Comparison of ENCODE assay signal across 8 cellular contexts in the genomic region with DNA sequence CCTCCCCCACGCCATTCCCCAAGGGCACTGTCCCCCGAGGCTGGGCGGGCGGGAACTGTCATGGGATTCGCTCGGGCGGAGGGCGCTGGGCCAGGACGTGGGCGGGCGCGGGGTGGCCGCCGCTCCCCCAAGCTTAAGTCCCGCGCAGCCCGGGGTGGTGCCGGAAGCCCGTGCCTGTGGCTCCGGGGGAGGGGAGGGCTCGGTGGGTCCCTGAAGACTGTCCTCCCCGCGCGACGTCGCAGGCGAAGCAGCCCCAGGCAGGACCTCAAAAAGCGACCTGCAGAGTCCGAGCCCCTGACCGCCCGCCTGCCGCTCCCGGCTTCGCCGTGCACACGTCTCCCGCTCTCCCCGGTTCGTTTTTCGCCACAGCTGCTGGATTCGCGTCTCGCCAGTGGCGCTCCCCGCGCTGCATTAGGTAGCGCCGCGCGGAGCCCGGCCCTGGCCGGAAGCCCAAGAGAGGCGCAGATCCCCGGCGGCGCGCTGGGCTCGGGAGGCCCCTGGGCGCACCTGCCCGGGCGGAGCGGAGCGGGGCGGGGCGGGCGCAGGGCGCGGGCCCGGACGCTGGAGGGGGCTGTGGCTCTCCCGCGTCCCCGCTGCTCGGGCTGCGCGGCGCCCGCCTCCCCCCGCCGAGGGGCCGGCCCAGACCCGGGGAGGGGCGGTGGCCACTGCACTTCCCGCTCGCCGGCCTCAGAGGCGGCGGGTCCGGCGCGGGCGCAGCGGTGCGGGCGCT. TPM values are rescaled to one million over a fixed set of nuclear protein-coding genes. Genes with fewer than 3 reads are reported as not detected.
DNase-seq lines count a peak whose midpoint lies in the region; ATAC-seq lines count a peak whose summit lies in the region.

A gene with protein sequence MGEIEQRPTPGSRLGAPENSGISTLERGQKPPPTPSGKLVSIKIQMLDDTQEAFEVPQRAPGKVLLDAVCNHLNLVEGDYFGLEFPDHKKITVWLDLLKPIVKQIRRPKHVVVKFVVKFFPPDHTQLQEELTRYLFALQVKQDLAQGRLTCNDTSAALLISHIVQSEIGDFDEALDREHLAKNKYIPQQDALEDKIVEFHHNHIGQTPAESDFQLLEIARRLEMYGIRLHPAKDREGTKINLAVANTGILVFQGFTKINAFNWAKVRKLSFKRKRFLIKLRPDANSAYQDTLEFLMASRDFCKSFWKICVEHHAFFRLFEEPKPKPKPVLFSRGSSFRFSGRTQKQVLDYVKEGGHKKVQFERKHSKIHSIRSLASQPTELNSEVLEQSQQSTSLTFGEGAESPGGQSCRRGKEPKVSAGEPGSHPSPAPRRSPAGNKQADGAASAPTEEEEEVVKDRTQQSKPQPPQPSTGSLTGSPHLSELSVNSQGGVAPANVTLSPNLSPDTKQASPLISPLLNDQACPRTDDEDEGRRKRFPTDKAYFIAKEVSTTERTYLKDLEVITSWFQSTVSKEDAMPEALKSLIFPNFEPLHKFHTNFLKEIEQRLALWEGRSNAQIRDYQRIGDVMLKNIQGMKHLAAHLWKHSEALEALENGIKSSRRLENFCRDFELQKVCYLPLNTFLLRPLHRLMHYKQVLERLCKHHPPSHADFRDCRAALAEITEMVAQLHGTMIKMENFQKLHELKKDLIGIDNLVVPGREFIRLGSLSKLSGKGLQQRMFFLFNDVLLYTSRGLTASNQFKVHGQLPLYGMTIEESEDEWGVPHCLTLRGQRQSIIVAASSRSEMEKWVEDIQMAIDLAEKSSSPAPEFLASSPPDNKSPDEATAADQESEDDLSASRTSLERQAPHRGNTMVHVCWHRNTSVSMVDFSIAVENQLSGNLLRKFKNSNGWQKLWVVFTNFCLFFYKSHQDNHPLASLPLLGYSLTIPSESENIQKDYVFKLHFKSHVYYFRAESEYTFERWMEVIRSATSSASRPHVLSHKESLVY (plus strand): TSS at position 668 of the 730 bp plus-strand sequence. CDS start 70,149 bp downstream, outside the sequence.

- peak within 1 kb of the TSS; percentile 82 for H3K4me3 ChIP-seq in HUES64 (ENCODE audit: low read length)
- peak within 1 kb of the TSS; percentile 50 to 75 (median 62) for H3K4me3 ChIP-seq in skin epidermis

- H3K27ac ChIP-seq in HUES64 (ENCODE audit: low read depth, low read length) (peak within 1 kb of the TSS; percentile 22; the same call in 1 of the 2 replicates), skin epidermis (peak within 1 kb of the TSS; percentile 29 to 92 (median 74))

- H3K36me3 ChIP-seq in ES-I3 (ENCODE audit: insufficient read depth, low read length) (no peaks in the 10 kb centered on the region), HUES64 (ENCODE audit: insufficient read depth, low read length) (no peaks in the 10 kb centered on the region)

- H3K27ac Mint-ChIP-seq in immature natural killer cell = no peak within 1 kb of the TSS

- ATAC-seq in GM21528 (IDR thresholded peaks at IDR 0.05; ENCODE audit: low FRiP score, unreplicated experiment) = peak; percentile 75

- H3K4me1 ChIP-seq in ES-I3 (ENCODE audit: insufficient read depth, low read length) (peaks cover 7% of the 10 kb centered on the region), HUES64 (ENCODE audit: insufficient read depth, low read length) (peaks cover 23% of the 10 kb centered on the region)

- peak within 1 kb of the TSS; percentile 68 to 75 (median 71) for H3K4me3 Mint-ChIP-seq in immature natural killer cell

- H3K36me3 Mint-ChIP-seq in immature natural killer cell = no peaks in the 10 kb centered on the region

- peaks cover 27% of the 10 kb centered on the region for H3K27me3 ChIP-seq in HUES64 (ENCODE audit: insufficient read depth, low read length)

- peak; percentile 87 for DNase-seq in SHP77 treated with DMSO at 0.1 percent for 48 hours (lab: John Stamatoyannopoulos, UW)
- peak; percentile 14 for DNase-seq in cerebellar cortex (ENCODE audit: low spot score)
- peak in 1 of 3 donors; percentile 11 for DNase-seq in immature natural killer cell
- DNase-seq in AML-193 (lab: John Stamatoyannopoulos, UW) = no peak

- H3K4me1 Mint-ChIP-seq in immature natural killer cell = peaks cover 5 to 14% of the 10 kb centered on the region in 2 donors

- H3K9ac ChIP-seq in ES-I3 (ENCODE audit: low read depth, low read length) = peak within 1 kb of the TSS; percentile 85
- H3K9ac ChIP-seq in HUES64 (ENCODE audit: low read depth, low read length) = peak within 1 kb of the TSS; percentile 65

- peaks cover 0 to 1% (median 0%) of the 10 kb centered on the region in 6 donors for H3K9me3 Mint-ChIP-seq in immature natural killer cell

- H3K27me3 Mint-ChIP-seq in immature natural killer cell (ENCODE audit: low read depth in 3 of 3) = peaks cover 4 to 30% (median 10%) of the 10 kb centered on the region in 3 donors

- H3K9me3 ChIP-seq in ES-I3 (ENCODE audit: control insufficient read depth, insufficient read depth, low read length) = no peaks in the 10 kb centered on the region
- no peaks in the 10 kb centered on the region for H3K9me3 ChIP-seq in HUES64 (ENCODE audit: insufficient read depth, low read depth, low read length)

- under 1% methylated on average over 95 of the region's 95 CpGs for WGBS in HUES64

RNA-seq across cellular contexts. Expression of the gene that starts here (rescaled TPM):
- 64.1 TPM for polyA plus RNA-seq in HUES64 (2013, experiment 1 of 2)
- 75.8 TPM for polyA plus RNA-seq in HUES64 (2013, experiment 2 of 2)
- polyA plus RNA-seq in immature natural killer cell = under 1 TPM; 0.09 to 0.72 (median 0.22) TPM

Comparison
In these comparisons a context has a peak if more than half of its experiments do, and no peak if none do; other contexts are left out.
1. DNase-seq: peak in SHP77 treated with DMSO at 0.1 percent for 48 hours (single experiment) and cerebellar cortex (single experiment); none in AML-193 (0 of 2).